Comparison of ENCODE assay signal across 9 cellular contexts in genomic region chr10:90087197-90088007, GRCh38.
DNase-seq lines count a peak whose midpoint lies in the region; ATAC-seq and TF ChIP-seq lines count a peak whose summit lies in the region.
"Had no signal": no experiment of that assay in that cellular context is flagged by ENCODE, and none has a peak within 500 bp of the region (broad histone marks: within the 10 kb centered on the region; RNA-seq: fewer than 3 reads in every experiment).

No MANE protein-coding gene starts in this region.

- POLR2A ChIA-PET in CD8-positive, alpha-beta T cell (lab: Charles Lee), result no interaction called here

- no peaks in the 10 kb centered on the region for H3K4me1 Mint-ChIP-seq in CD8-positive, alpha-beta T cell (ENCODE audit: low read depth)
- H3K4me1 Mint-ChIP-seq in effector memory CD8-positive, alpha-beta T cell (ENCODE audit: low read depth in 2 of 2), result no peaks in the 10 kb centered on the region

- no peak overlapping the region for H3K27ac ChIP-seq in CD8-positive, alpha-beta T cell (ENCODE audit: low read depth, low read length)

- H3K27me3 ChIP-seq in CD8-positive, alpha-beta T cell (ENCODE audit: insufficient read depth, low read length), result no peaks in the 10 kb centered on the region

- H3K9me3 ChIP-seq in CD8-positive, alpha-beta T cell (ENCODE audit: low read length), result no peaks in the 10 kb centered on the region

- no peaks in the 10 kb centered on the region for H3K4me1 ChIP-seq in CD8-positive, alpha-beta T cell (ENCODE audit: insufficient read depth, low read length)

- WGBS in lower leg skin, 2 donors, result 50 to 74% methylated on average over 2 of the region's 2 CpGs

- TF ChIP-seq CTCF in GM12865 (IDR thresholded peaks at IDR 0.05; ENCODE audit: insufficient read depth, low read depth, low read length, missing control alignments) (no peak), cardiac fibroblast (IDR thresholded peaks at IDR 0.05; ENCODE audit: low read depth, low read length) (no peak), lower leg skin (IDR thresholded peaks at IDR 0.05) (no peak)
- no peak for TF ChIP-seq CTCF in CD8-positive, alpha-beta T cell (IDR thresholded peaks at IDR 0.05)

- no peak overlapping the region for H3K27ac Mint-ChIP-seq in CD8-positive, alpha-beta T cell
- H3K27ac Mint-ChIP-seq in effector memory CD8-positive, alpha-beta T cell, result no peak overlapping the region
- H3K27ac Mint-ChIP-seq: IgD-negative memory B cell had no signal

- DNase-seq in GM12865 (ENCODE audit: low read depth) (peak; percentile 87), HPDE6-E6E7 (ENCODE audit: extremely low spot score) (peak; percentile 71), cardiac fibroblast (ENCODE audit: low read depth in 2 of 2) (peak; percentile 11 to 82), hypothalamus (lab: John Stamatoyannopoulos, UW) (no peak), lower leg skin (ENCODE audit: low spot score in 2 of 2) (no peak)
- no peak for DNase-seq in CD8-positive, alpha-beta T cell
- no peak for DNase-seq in effector memory CD8-positive, alpha-beta T cell

- no peaks in the 10 kb centered on the region for H3K36me3 Mint-ChIP-seq in CD8-positive, alpha-beta T cell
- H3K36me3 Mint-ChIP-seq in effector memory CD8-positive, alpha-beta T cell (ENCODE audit: insufficient read depth), result no peaks in the 10 kb centered on the region

- H3K4me3 ChIP-seq in GM12865 (ENCODE audit: low read depth, low read length), result no peak overlapping the region
- no peak overlapping the region for H3K4me3 ChIP-seq in cardiac fibroblast (replicated peaks in 1 of 2; ENCODE audit: low read depth in 2 of 2, low read length in 2 of 2)
- no peak overlapping the region for H3K4me3 ChIP-seq in CD8-positive, alpha-beta T cell (ENCODE audit: low read depth, low read length)
- no peak overlapping the region for H3K4me3 ChIP-seq in lower leg skin (ENCODE audit: low read depth, poor library complexity, severe bottlenecking)

- H3K9me3 Mint-ChIP-seq in CD8-positive, alpha-beta T cell, result no peaks in the 10 kb centered on the region
- no peaks in the 10 kb centered on the region for H3K9me3 Mint-ChIP-seq in effector memory CD8-positive, alpha-beta T cell

- ATAC-seq in GM21423 (IDR thresholded peaks at IDR 0.05; ENCODE audit: unreplicated experiment), result peak; percentile 100
- ATAC-seq in CD8-positive, alpha-beta T cell, result no peak
- no peak for ATAC-seq in effector memory CD8-positive, alpha-beta T cell (replicated peaks)

- H3K4me3 Mint-ChIP-seq in CD8-positive, alpha-beta T cell, result no peak overlapping the region
- no peak overlapping the region for H3K4me3 Mint-ChIP-seq in effector memory CD8-positive, alpha-beta T cell
- H3K4me3 Mint-ChIP-seq: IgD-negative memory B cell had no signal

- no peaks in the 10 kb centered on the region for H3K27me3 Mint-ChIP-seq in CD8-positive, alpha-beta T cell (ENCODE audit: low read depth)
- H3K27me3 Mint-ChIP-seq in effector memory CD8-positive, alpha-beta T cell, result peaks cover 0 to 10% of the 10 kb centered on the region in 2 donors
- H3K27me3 Mint-ChIP-seq: IgD-negative memory B cell had no signal

- CTCF ChIA-PET in CD8-positive, alpha-beta T cell (lab: Charles Lee), result no interaction called here

- no peaks in the 10 kb centered on the region for H3K36me3 ChIP-seq in CD8-positive, alpha-beta T cell (ENCODE audit: insufficient read depth, low read length)

- no peak for TF ChIP-seq POLR2A in lower leg skin (IDR thresholded peaks at IDR 0.05)

- intact Hi-C loops in CD8-positive, alpha-beta T cell (cut with DNase I, micrococcal nuclease), result no loop called here
- intact Hi-C loops in lower leg skin (cut with DNase I; ENCODE audit: low total_unique reads), result no loop called here

Comparison
In these comparisons a context has a peak if more than half of its experiments do, and no peak if none do; other contexts are left out.
1. DNase-seq: peak in GM12865 (single experiment), HPDE6-E6E7 (single experiment) and cardiac fibroblast (2 of 2); none in CD8-positive, alpha-beta T cell (0 of 7), effector memory CD8-positive, alpha-beta T cell (0 of 3), hypothalamus (0 of 51) and lower leg skin (0 of 2).